1 cellular context compared by ENCODE assay signal in the genomic region with DNA sequence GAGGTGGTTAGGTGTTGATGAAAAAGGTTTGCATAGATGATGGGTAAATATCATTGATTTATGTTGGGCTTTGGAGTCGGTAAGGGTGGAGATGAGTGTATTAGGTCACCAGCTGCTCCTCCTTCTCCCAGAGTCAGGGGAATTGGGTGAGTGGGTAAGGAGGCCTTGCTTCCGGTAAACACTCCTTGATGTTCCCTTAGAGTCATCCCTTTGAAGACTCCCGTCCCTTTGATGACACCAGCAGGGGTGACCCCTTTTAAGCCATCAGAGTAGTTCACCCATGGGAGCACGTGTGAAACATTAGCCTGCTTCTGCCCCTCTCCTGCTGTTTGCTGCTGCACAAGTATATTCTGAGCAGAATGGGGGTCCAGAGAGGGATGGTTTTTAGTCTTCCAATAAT.
TF ChIP-seq lines count a peak whose summit lies in the region.

No MANE protein-coding gene starts in this region.

TF ChIP-seq in HepG2, 621 proteins besides CTCF, POLR2A, EP300 and RAD21 (continued from another document and continues in another):
- TF ChIP-seq, protein P1, sequence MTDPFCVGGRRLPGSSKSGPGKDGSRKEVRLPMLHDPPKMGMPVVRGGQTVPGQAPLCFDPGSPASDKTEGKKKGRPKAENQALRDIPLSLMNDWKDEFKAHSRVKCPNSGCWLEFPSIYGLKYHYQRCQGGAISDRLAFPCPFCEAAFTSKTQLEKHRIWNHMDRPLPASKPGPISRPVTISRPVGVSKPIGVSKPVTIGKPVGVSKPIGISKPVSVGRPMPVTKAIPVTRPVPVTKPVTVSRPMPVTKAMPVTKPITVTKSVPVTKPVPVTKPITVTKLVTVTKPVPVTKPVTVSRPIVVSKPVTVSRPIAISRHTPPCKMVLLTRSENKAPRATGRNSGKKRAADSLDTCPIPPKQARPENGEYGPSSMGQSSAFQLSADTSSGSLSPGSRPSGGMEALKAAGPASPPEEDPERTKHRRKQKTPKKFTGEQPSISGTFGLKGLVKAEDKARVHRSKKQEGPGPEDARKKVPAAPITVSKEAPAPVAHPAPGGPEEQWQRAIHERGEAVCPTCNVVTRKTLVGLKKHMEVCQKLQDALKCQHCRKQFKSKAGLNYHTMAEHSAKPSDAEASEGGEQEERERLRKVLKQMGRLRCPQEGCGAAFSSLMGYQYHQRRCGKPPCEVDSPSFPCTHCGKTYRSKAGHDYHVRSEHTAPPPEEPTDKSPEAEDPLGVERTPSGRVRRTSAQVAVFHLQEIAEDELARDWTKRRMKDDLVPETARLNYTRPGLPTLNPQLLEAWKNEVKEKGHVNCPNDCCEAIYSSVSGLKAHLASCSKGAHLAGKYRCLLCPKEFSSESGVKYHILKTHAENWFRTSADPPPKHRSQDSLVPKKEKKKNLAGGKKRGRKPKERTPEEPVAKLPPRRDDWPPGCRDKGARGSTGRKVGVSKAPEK (CRISPR knock-in tag; IDR thresholded peaks at IDR 0.05; ENCODE audit: borderline replicate concordance) = no peak
- TF ChIP-seq, protein P2, sequence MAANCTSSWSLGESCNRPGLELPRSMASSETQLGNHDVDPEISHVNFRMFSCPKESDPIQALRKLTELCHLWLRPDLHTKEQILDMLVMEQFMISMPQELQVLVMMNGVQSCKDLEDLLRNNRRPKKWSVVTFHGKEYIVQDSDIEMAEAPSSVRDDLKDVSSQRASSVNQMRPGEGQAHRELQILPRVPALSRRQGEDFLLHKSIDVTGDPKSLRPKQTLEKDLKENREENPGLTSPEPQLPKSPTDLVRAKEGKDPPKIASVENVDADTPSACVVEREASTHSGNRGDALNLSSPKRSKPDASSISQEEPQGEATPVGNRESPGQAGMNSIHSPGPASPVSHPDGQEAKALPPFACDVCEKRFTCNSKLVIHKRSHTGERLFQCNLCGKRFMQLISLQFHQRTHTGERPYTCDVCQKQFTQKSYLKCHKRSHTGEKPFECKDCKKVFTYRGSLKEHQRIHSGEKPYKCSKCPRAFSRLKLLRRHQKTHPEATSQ (CRISPR knock-in tag; IDR thresholded peaks at IDR 0.05; ENCODE audit: borderline replicate concordance) = no peak
- TF ChIP-seq CREM (IDR thresholded peaks at IDR 0.05) = peak; percentile 53
- TF ChIP-seq CREM (CRISPR knock-in tag; IDR thresholded peaks at IDR 0.05) = no peak
- peak; percentile 58 for TF ChIP-seq PITX1 (CRISPR knock-in tag; IDR thresholded peaks at IDR 0.05)
- peak; percentile 45; the same call in 1 of the 2 replicates for TF ChIP-seq SALL1 (CRISPR knock-in tag; IDR thresholded peaks at IDR 0.05)
- peak; percentile 76 for TF ChIP-seq BHLHE40 (IDR thresholded peaks at IDR 0.05; ENCODE audit: low read length)
- no peak for TF ChIP-seq GABPA (IDR thresholded peaks at IDR 0.05; ENCODE audit: low read depth, low read length)
- TF ChIP-seq GABPA (CRISPR knock-in tag; IDR thresholded peaks at IDR 0.05; ENCODE audit: low read depth) = peak; percentile 53; the same call in 1 of the 2 replicates
- no peak for TF ChIP-seq PHF21A (CRISPR knock-in tag; IDR thresholded peaks at IDR 0.05)
- no peak for TF ChIP-seq MEIS2 (CRISPR knock-in tag; IDR thresholded peaks at IDR 0.05)
- TF ChIP-seq, protein P3, sequence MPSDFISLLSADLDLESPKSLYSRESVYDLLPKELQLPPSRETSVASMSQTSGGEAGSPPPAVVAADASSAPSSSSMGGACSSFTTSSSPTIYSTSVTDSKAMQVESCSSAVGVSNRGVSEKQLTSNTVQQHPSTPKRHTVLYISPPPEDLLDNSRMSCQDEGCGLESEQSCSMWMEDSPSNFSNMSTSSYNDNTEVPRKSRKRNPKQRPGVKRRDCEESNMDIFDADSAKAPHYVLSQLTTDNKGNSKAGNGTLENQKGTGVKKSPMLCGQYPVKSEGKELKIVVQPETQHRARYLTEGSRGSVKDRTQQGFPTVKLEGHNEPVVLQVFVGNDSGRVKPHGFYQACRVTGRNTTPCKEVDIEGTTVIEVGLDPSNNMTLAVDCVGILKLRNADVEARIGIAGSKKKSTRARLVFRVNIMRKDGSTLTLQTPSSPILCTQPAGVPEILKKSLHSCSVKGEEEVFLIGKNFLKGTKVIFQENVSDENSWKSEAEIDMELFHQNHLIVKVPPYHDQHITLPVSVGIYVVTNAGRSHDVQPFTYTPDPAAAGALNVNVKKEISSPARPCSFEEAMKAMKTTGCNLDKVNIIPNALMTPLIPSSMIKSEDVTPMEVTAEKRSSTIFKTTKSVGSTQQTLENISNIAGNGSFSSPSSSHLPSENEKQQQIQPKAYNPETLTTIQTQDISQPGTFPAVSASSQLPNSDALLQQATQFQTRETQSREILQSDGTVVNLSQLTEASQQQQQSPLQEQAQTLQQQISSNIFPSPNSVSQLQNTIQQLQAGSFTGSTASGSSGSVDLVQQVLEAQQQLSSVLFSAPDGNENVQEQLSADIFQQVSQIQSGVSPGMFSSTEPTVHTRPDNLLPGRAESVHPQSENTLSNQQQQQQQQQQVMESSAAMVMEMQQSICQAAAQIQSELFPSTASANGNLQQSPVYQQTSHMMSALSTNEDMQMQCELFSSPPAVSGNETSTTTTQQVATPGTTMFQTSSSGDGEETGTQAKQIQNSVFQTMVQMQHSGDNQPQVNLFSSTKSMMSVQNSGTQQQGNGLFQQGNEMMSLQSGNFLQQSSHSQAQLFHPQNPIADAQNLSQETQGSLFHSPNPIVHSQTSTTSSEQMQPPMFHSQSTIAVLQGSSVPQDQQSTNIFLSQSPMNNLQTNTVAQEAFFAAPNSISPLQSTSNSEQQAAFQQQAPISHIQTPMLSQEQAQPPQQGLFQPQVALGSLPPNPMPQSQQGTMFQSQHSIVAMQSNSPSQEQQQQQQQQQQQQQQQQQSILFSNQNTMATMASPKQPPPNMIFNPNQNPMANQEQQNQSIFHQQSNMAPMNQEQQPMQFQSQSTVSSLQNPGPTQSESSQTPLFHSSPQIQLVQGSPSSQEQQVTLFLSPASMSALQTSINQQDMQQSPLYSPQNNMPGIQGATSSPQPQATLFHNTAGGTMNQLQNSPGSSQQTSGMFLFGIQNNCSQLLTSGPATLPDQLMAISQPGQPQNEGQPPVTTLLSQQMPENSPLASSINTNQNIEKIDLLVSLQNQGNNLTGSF (CRISPR knock-in tag; IDR thresholded peaks at IDR 0.05) = no peak
- TF ChIP-seq ZFP90 (CRISPR knock-in tag; IDR thresholded peaks at IDR 0.05; ENCODE audit: borderline replicate concordance) = no peak
- TF ChIP-seq, protein P4, sequence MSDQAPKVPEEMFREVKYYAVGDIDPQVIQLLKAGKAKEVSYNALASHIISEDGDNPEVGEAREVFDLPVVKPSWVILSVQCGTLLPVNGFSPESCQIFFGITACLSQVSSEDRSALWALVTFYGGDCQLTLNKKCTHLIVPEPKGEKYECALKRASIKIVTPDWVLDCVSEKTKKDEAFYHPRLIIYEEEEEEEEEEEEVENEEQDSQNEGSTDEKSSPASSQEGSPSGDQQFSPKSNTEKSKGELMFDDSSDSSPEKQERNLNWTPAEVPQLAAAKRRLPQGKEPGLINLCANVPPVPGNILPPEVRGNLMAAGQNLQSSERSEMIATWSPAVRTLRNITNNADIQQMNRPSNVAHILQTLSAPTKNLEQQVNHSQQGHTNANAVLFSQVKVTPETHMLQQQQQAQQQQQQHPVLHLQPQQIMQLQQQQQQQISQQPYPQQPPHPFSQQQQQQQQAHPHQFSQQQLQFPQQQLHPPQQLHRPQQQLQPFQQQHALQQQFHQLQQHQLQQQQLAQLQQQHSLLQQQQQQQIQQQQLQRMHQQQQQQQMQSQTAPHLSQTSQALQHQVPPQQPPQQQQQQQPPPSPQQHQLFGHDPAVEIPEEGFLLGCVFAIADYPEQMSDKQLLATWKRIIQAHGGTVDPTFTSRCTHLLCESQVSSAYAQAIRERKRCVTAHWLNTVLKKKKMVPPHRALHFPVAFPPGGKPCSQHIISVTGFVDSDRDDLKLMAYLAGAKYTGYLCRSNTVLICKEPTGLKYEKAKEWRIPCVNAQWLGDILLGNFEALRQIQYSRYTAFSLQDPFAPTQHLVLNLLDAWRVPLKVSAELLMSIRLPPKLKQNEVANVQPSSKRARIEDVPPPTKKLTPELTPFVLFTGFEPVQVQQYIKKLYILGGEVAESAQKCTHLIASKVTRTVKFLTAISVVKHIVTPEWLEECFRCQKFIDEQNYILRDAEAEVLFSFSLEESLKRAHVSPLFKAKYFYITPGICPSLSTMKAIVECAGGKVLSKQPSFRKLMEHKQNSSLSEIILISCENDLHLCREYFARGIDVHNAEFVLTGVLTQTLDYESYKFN (CRISPR knock-in tag; conservative IDR thresholded peaks at IDR 0.05) = peak; percentile 35; the same call in 1 of the 2 replicates
- no peak for TF ChIP-seq ZSCAN21 (CRISPR knock-in tag; IDR thresholded peaks at IDR 0.05; ENCODE audit: borderline replicate concordance)
- TF ChIP-seq ZNF234 (CRISPR knock-in tag; conservative IDR thresholded peaks at IDR 0.05) = no peak
- TF ChIP-seq SP140L (CRISPR knock-in tag; IDR thresholded peaks at IDR 0.05; ENCODE audit: borderline replicate concordance) = no peak
- TF ChIP-seq, protein P5, sequence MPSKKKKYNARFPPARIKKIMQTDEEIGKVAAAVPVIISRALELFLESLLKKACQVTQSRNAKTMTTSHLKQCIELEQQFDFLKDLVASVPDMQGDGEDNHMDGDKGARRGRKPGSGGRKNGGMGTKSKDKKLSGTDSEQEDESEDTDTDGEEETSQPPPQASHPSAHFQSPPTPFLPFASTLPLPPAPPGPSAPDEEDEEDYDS (CRISPR knock-in tag; IDR thresholded peaks at IDR 0.05) = no peak
- TF ChIP-seq FOXK1 (CRISPR knock-in tag; IDR thresholded peaks at IDR 0.05; ENCODE audit: borderline replicate concordance, low read depth) = peak; percentile 39; the same call in 1 of the 2 replicates
- TF ChIP-seq NR2F1 (CRISPR knock-in tag; IDR thresholded peaks at IDR 0.05) = 0 out of 4 replicates have a peak, but pooled peaks of 1 of the 2 experiments have one; percentile 29
- TF ChIP-seq ZNF567 (CRISPR knock-in tag; IDR thresholded peaks at IDR 0.05; ENCODE audit: borderline replicate concordance) = no peak
- no peak for TF ChIP-seq ZFX (CRISPR knock-in tag; IDR thresholded peaks at IDR 0.05; ENCODE audit: low read depth)
- no peak for TF ChIP-seq ZNF326 (CRISPR knock-in tag; IDR thresholded peaks at IDR 0.05; ENCODE audit: borderline replicate concordance)
- 0 out of 2 replicates have a peak, but pooled peaks have one; percentile 43 for TF ChIP-seq NCOA2 (CRISPR knock-in tag; IDR thresholded peaks at IDR 0.05)
- TF ChIP-seq, protein P6, sequence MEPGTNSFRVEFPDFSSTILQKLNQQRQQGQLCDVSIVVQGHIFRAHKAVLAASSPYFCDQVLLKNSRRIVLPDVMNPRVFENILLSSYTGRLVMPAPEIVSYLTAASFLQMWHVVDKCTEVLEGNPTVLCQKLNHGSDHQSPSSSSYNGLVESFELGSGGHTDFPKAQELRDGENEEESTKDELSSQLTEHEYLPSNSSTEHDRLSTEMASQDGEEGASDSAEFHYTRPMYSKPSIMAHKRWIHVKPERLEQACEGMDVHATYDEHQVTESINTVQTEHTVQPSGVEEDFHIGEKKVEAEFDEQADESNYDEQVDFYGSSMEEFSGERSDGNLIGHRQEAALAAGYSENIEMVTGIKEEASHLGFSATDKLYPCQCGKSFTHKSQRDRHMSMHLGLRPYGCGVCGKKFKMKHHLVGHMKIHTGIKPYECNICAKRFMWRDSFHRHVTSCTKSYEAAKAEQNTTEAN (CRISPR knock-in tag; conservative IDR thresholded peaks at IDR 0.05) = no peak
- no peak for TF ChIP-seq SMC3 (IDR thresholded peaks at IDR 0.05; ENCODE audit: low read length)
- TF ChIP-seq ZNF274 (CRISPR knock-in tag; IDR thresholded peaks at IDR 0.05) = no peak
- TF ChIP-seq SETDB1 (CRISPR knock-in tag; IDR thresholded peaks at IDR 0.05; ENCODE audit: borderline replicate concordance) = no peak
- no peak for TF ChIP-seq FOXP1 (IDR thresholded peaks at IDR 0.05)
- peak; percentile 43; the same call in 1 of the 2 replicates for TF ChIP-seq FOXP1 (CRISPR knock-in tag; IDR thresholded peaks at IDR 0.05)
- TF ChIP-seq MYNN (CRISPR knock-in tag; IDR thresholded peaks at IDR 0.05; ENCODE audit: low read depth) = no peak
- TF ChIP-seq YY1 (IDR thresholded peaks at IDR 0.05; ENCODE audit: insufficient read depth, insufficient replicate concordance, low read depth, low read length) = no peak
- no peak for TF ChIP-seq ZFP41 (CRISPR knock-in tag; IDR thresholded peaks at IDR 0.05; ENCODE audit: borderline replicate concordance)
- TF ChIP-seq TOPORS (CRISPR knock-in tag; IDR thresholded peaks at IDR 0.05) = no peak
- peak; percentile 65; the same call in 1 of the 2 replicates for TF ChIP-seq HMG20A (CRISPR knock-in tag; IDR thresholded peaks at IDR 0.05; ENCODE audit: borderline replicate concordance)
- no peak for TF ChIP-seq PPARG (CRISPR knock-in tag; conservative IDR thresholded peaks at IDR 0.05)
- TF ChIP-seq FOSL2 (CRISPR knock-in tag; IDR thresholded peaks at IDR 0.05) = peak; percentile 35; the same call in 1 of the 2 replicates
- TF ChIP-seq CHD2 (IDR thresholded peaks at IDR 0.05; ENCODE audit: low read depth, low read length) = no peak
- no peak for TF ChIP-seq EED (CRISPR knock-in tag; IDR thresholded peaks at IDR 0.05)
- TF ChIP-seq ZNF331 (CRISPR knock-in tag; IDR thresholded peaks at IDR 0.05) = no peak
- no peak for TF ChIP-seq SNAI1 (CRISPR knock-in tag; IDR thresholded peaks at IDR 0.05; ENCODE audit: borderline replicate concordance)
- TF ChIP-seq ZNF230 (CRISPR knock-in tag; IDR thresholded peaks at IDR 0.05) = no peak
- no peak for TF ChIP-seq BRD4 (CRISPR knock-in tag; IDR thresholded peaks at IDR 0.05)
- TF ChIP-seq TBX3 (IDR thresholded peaks at IDR 0.05; ENCODE audit: borderline replicate concordance) = no peak
- TF ChIP-seq ZNF225 (CRISPR knock-in tag; IDR thresholded peaks at IDR 0.05) = no peak
- peak; percentile 33; the same call in 1 of the 2 replicates for TF ChIP-seq TBX2 (CRISPR knock-in tag; IDR thresholded peaks at IDR 0.05; ENCODE audit: borderline replicate concordance)
- TF ChIP-seq NBN (conservative IDR thresholded peaks at IDR 0.05) = no peak
- no peak for TF ChIP-seq ZNF30 (CRISPR knock-in tag; IDR thresholded peaks at IDR 0.05)
- peak; percentile 85 for TF ChIP-seq TCF7 (IDR thresholded peaks at IDR 0.05; ENCODE audit: low read depth)
- TF ChIP-seq, protein P7, sequence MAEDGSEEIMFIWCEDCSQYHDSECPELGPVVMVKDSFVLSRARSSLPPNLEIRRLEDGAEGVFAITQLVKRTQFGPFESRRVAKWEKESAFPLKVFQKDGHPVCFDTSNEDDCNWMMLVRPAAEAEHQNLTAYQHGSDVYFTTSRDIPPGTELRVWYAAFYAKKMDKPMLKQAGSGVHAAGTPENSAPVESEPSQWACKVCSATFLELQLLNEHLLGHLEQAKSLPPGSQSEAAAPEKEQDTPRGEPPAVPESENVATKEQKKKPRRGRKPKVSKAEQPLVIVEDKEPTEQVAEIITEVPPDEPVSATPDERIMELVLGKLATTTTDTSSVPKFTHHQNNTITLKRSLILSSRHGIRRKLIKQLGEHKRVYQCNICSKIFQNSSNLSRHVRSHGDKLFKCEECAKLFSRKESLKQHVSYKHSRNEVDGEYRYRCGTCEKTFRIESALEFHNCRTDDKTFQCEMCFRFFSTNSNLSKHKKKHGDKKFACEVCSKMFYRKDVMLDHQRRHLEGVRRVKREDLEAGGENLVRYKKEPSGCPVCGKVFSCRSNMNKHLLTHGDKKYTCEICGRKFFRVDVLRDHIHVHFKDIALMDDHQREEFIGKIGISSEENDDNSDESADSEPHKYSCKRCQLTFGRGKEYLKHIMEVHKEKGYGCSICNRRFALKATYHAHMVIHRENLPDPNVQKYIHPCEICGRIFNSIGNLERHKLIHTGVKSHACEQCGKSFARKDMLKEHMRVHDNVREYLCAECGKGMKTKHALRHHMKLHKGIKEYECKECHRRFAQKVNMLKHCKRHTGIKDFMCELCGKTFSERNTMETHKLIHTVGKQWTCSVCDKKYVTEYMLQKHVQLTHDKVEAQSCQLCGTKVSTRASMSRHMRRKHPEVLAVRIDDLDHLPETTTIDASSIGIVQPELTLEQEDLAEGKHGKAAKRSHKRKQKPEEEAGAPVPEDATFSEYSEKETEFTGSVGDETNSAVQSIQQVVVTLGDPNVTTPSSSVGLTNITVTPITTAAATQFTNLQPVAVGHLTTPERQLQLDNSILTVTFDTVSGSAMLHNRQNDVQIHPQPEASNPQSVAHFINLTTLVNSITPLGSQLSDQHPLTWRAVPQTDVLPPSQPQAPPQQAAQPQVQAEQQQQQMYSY (CRISPR knock-in tag; IDR thresholded peaks at IDR 0.05) = no peak
